ENCODE assay signal across 33 cellular contexts in the genomic region with DNA sequence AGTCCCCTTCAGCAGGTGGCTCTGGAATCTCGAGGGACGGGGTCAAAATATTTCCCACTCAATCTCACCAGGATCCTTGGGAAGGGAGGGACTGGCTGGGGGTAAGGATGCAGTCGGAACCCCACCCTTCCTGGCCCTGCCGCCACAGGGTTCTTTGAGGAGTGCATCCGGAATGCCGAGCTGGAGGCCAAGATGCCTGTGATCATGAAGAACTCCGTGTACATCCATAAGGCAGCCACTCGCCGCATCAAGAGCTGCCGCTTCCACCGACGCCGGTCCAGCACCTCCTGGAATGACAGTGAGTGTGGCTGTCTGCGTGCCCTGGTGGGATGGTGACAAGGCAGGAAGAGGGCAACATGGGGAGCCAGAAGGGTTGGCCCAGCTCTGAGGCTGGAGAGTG. TPM values are rescaled to one million over a fixed set of nuclear protein-coding genes. Genes with fewer than 3 reads are reported as not detected.
"Had no signal": no experiment of that assay in that cellular context is flagged by ENCODE, and none has a peak within 500 bp of the region (broad histone marks: within the 10 kb centered on the region; RNA-seq: fewer than 3 reads in every experiment).

No MANE protein-coding gene starts in this region.

- H3K27ac ChIP-seq: left lung, lower lobe of right lung, neural progenitor cell, pancreas, prostate gland, right lobe of liver, testis, thyroid gland, transverse colon, upper lobe of left lung, vagina had no signal

- FAIRE-seq: islet of Langerhans, kidney, pancreas had no signal

- H3K4me1 ChIP-seq: left lung, lower lobe of right lung, neural progenitor cell, pancreas, prostate gland, right lobe of liver, testis, thyroid gland, vagina had no signal

- H3K36me3 ChIP-seq: left lung, lower lobe of right lung, neural progenitor cell, pancreas, prostate gland, right lobe of liver, thyroid gland, transverse colon, upper lobe of left lung, vagina had no signal

- DNase-seq: hypothalamus; immature natural killer cell; kidney; left colon; left lung; lower lobe of right lung; mammary epithelial cell; mesenchymal stem cell; naive B cell; natural killer cell; nephron progenitor cell; pancreas; posterior cingulate gyrus; right lobe of liver; stimulated activated CD4-positive, alpha-beta T cell treated with anti-CD3 and anti-CD28 coated beads, Interleukin-1b, Interleukin-23, amount 100 ng/mL, for 48 hours; stimulated activated CD4-positive, alpha-beta T cell treated with anti-CD3 and anti-CD28 coated beads, Interleukin-2, amount 100 ng/mL, for 48 hours; stimulated activated CD4-positive, alpha-beta T cell treated with anti-CD3 and anti-CD28 coated beads, Interleukin-4, amount 100 ng/mL, for 4 hours; stimulated activated CD8-positive, alpha-beta memory T cell treated with anti-CD3 and anti-CD28 coated beads, Interleukin-4, amount 100 ng/mL, for 48 hours; stimulated activated naive CD4-positive, alpha-beta T cell treated with Interleukin-2 at 50 U/mL for 16 hours; stimulated activated naive CD8-positive, alpha-beta T cell treated with anti-CD3 and anti-CD28 coated beads, Interleukin-15, amount 100 ng/mL, for 72 hours; testis; thyroid gland; transverse colon had no signal

- H3K27me3 ChIP-seq: neural progenitor cell, pancreas, right lobe of liver, testis, thyroid gland, transverse colon, upper lobe of left lung, vagina had no signal

- H3K9me3 ChIP-seq: left lung, lower lobe of right lung, pancreas, prostate gland, right lobe of liver, testis, thyroid gland, transverse colon, upper lobe of left lung, vagina had no signal

- H3K4me3 ChIP-seq: left lung, lower lobe of right lung, neural progenitor cell, pancreas, prostate gland, right lobe of liver, smooth muscle cell, testis, thyroid gland, transverse colon, upper lobe of left lung, vagina had no signal

RNA-seq across cellular contexts. Expression of a gene that starts 43.1 kb away (rescaled TPM):
- total RNA-seq: mammary epithelial cell, smooth muscle cell, vagina had no signal
- polyA plus RNA-seq: mammary epithelial cell had no signal

RNA-seq across cellular contexts. Expression of a gene that starts 47.0 kb away (rescaled TPM):
- total RNA-seq: kidney, left colon, left lung, liver, lower lobe of right lung, mammary epithelial cell, mononuclear cell, natural killer cell, pancreas, skeletal muscle tissue, smooth muscle cell, thyroid gland, transverse colon, upper lobe of left lung, vagina had no signal
- polyA plus RNA-seq: immature natural killer cell, mammary epithelial cell, pancreas, smooth muscle cell, urinary bladder had no signal
